In the genomic region with DNA sequence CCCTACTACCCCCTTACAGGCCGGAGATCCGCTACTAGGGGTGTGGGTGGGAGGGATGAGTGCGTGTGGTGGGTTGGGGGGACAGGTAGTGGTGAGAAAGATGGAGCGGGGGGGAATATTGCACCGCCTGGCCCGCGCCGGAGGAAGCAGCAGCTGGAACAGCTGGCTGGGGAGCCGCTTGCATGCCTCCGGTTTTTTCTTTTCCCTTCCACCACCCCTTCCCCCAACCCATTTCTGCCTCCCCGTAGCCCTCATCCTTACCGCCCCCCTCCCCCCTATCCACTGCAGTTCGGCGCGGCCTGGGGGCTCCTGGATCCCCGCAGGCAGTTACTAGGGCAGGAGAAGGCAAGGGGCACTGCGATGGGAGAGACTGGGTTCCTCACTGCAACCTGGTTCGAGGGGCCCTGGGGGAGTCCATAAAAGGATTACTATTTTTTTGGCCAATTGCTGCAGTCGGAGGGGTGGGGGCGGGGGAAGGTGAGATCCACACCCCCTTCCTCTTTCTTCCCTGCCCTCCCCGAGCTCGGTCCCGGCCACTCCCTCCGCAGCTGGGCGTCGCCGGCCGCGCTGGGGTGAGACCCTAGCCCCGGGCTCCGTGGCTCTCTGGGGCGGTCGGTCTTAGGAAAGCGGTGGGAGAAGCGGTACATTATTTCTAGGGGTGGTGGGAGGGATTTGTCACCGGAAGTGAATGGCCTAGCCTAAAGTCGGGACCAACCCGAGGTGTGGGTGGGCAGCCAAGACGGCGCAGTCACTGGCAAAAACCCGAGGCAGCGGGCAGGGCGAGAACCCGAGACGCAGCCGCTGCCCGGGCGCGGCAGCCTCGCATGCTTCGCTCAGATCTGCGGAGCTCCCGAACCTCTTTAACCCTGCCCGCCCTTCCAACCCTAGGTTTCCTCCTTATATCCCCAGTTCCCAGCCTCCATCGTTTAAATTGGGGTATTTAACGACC, we compare ENCODE assay signal across 1 cellular context.
TF ChIP-seq lines count a peak whose summit lies in the region.

No MANE protein-coding gene starts in this region.

TF ChIP-seq in K562, 482 proteins besides CTCF, POLR2A, EP300 and RAD21 (continued from another document and continues in another):
- TF ChIP-seq, protein P1, sequence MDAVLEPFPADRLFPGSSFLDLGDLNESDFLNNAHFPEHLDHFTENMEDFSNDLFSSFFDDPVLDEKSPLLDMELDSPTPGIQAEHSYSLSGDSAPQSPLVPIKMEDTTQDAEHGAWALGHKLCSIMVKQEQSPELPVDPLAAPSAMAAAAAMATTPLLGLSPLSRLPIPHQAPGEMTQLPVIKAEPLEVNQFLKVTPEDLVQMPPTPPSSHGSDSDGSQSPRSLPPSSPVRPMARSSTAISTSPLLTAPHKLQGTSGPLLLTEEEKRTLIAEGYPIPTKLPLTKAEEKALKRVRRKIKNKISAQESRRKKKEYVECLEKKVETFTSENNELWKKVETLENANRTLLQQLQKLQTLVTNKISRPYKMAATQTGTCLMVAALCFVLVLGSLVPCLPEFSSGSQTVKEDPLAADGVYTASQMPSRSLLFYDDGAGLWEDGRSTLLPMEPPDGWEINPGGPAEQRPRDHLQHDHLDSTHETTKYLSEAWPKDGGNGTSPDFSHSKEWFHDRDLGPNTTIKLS (IDR thresholded peaks at IDR 0.05; ENCODE audit: borderline replicate concordance, low read depth): no peak; the same call in 1 of the 2 replicates
- TF ChIP-seq ZNF24 (IDR thresholded peaks at IDR 0.05): no peak; the same call in 1 of the 2 replicates
- no peak for TF ChIP-seq NCOA6 (IDR thresholded peaks at IDR 0.05)
- TF ChIP-seq TCF15 (CRISPR knock-in tag; IDR thresholded peaks at IDR 0.05): no peak
- no peak for TF ChIP-seq TRIM25 (IDR thresholded peaks at IDR 0.05; ENCODE audit: borderline replicate concordance)
- TF ChIP-seq TFAM (CRISPR knock-in tag; conservative IDR thresholded peaks at IDR 0.05): no peak
- no peak; a peak in 1 of 4 replicates for TF ChIP-seq FOXK2 (conservative IDR thresholded peaks at IDR 0.05 in 1 of 2, IDR thresholded peaks at IDR 0.05 in 1 of 2; ENCODE audit: low read depth in 2 of 2)
- TF ChIP-seq RHOXF2B (CRISPR knock-in tag; conservative IDR thresholded peaks at IDR 0.05): no peak
- 0 out of 2 replicates have a peak, but pooled peaks have one; percentile 42 for TF ChIP-seq STAG1 (CRISPR knock-in tag; IDR thresholded peaks at IDR 0.05; ENCODE audit: borderline replicate concordance)
- TF ChIP-seq OTX1 (CRISPR knock-in tag; IDR thresholded peaks at IDR 0.05): peak; percentile 44; the same call in 1 of the 2 replicates
- no peak for TF ChIP-seq C11orf30 (IDR thresholded peaks at IDR 0.05; ENCODE audit: low read depth)
- no peak for TF ChIP-seq DNMT1 (IDR thresholded peaks at IDR 0.05)
- no peak for TF ChIP-seq SMARCB1 (IDR thresholded peaks at IDR 0.05; ENCODE audit: insufficient read length, low read depth)
- TF ChIP-seq NCOA2 (IDR thresholded peaks at IDR 0.05; ENCODE audit: partially characterized antibody in 2 of 2): no peak
- no peak for TF ChIP-seq PHB2 (IDR thresholded peaks at IDR 0.05; ENCODE audit: low read depth)
- TF ChIP-seq TRIM28 (IDR thresholded peaks at IDR 0.05): no peak
- 0 out of 2 replicates have a peak, but pooled peaks have one; percentile 50 for TF ChIP-seq ZNF395 (CRISPR knock-in tag; IDR thresholded peaks at IDR 0.05)
- TF ChIP-seq, protein P2, sequence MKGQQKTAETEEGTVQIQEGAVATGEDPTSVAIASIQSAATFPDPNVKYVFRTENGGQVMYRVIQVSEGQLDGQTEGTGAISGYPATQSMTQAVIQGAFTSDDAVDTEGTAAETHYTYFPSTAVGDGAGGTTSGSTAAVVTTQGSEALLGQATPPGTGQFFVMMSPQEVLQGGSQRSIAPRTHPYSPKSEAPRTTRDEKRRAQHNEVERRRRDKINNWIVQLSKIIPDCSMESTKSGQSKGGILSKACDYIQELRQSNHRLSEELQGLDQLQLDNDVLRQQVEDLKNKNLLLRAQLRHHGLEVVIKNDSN (CRISPR knock-in tag; IDR thresholded peaks at IDR 0.05): no peak
- TF ChIP-seq CBX1 (IDR thresholded peaks at IDR 0.05; ENCODE audit: low read depth): peak; percentile 77; the same call in 1 of the 2 replicates
- TF ChIP-seq PRDM10 (IDR thresholded peaks at IDR 0.05; ENCODE audit: partially characterized antibody): peak; percentile 90
- peak; percentile 21; the same call in 1 of the 2 replicates for TF ChIP-seq HNRNPL (IDR thresholded peaks at IDR 0.05; ENCODE audit: low read depth, low read length)
- TF ChIP-seq SIN3A (IDR thresholded peaks at IDR 0.05; ENCODE audit: borderline replicate concordance in 2 of 2, control insufficient read depth in 1 of 2, low read depth in 2 of 2, low read length in 2 of 2): peak; percentile 76 to 88; a peak in 3 of 4 replicates
- TF ChIP-seq SREBF1 (IDR thresholded peaks at IDR 0.05; ENCODE audit: borderline replicate concordance, low read depth, low read length): no peak
- no peak for TF ChIP-seq CHD4 (IDR thresholded peaks at IDR 0.05; ENCODE audit: insufficient read depth, insufficient replicate concordance, low read depth, low read length, poor library complexity, severe bottlenecking)
- TF ChIP-seq, protein P3, sequence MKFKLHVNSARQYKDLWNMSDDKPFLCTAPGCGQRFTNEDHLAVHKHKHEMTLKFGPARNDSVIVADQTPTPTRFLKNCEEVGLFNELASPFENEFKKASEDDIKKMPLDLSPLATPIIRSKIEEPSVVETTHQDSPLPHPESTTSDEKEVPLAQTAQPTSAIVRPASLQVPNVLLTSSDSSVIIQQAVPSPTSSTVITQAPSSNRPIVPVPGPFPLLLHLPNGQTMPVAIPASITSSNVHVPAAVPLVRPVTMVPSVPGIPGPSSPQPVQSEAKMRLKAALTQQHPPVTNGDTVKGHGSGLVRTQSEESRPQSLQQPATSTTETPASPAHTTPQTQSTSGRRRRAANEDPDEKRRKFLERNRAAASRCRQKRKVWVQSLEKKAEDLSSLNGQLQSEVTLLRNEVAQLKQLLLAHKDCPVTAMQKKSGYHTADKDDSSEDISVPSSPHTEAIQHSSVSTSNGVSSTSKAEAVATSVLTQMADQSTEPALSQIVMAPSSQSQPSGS (CRISPR knock-in tag; IDR thresholded peaks at IDR 0.05): no peak
- TF ChIP-seq ELF2 (CRISPR knock-in tag; IDR thresholded peaks at IDR 0.05): no peak
- TF ChIP-seq KHSRP (IDR thresholded peaks at IDR 0.05): no peak
- no peak for TF ChIP-seq HNRNPUL1 (IDR thresholded peaks at IDR 0.05; ENCODE audit: low read length)
- TF ChIP-seq NFE2L1 (tag; IDR thresholded peaks at IDR 0.05; ENCODE audit: borderline replicate concordance, low read depth): no peak
- no peak for TF ChIP-seq HEY1 (CRISPR knock-in tag; IDR thresholded peaks at IDR 0.05; ENCODE audit: borderline replicate concordance)
- TF ChIP-seq SNAPC5 (CRISPR knock-in tag; IDR thresholded peaks at IDR 0.05): no peak
- no peak for TF ChIP-seq FOXA1 (IDR thresholded peaks at IDR 0.05; ENCODE audit: borderline replicate concordance)
- no peak for TF ChIP-seq SMARCC2 (IDR thresholded peaks at IDR 0.05; ENCODE audit: low read depth)
- TF ChIP-seq ZNF512 (tag; IDR thresholded peaks at IDR 0.05): no peak
- TF ChIP-seq RFX1 (IDR thresholded peaks at IDR 0.05): no peak
- TF ChIP-seq NEUROD1 (IDR thresholded peaks at IDR 0.05; ENCODE audit: borderline replicate concordance, low read depth, low read length, partially characterized antibody): no peak
